ENCODE assay signal across 8 cellular contexts in genomic region chr14:106564058-106564643, GRCh38.
A peak's percentile ranks its signal among the peaks of the same experiment; 100 is the strongest.
DNase-seq lines count a peak whose midpoint lies in the region; ATAC-seq, FAIRE-seq and TF ChIP-seq lines count a peak whose summit lies in the region.

No MANE protein-coding gene starts in this region.

- FAIRE-seq in frontal cortex (lab: Jason Lieb, UNC), result no peak

- no peaks in the 10 kb centered on the region for H3K9me3 Mint-ChIP-seq in activated CD8-positive, alpha-beta T cell treated with anti-CD3 and anti-CD28 coated beads for 36 hours

- POLR2A ChIA-PET in activated CD8-positive, alpha-beta T cell treated with anti-CD3 and anti-CD28 coated beads for 36 hours (lab: Charles Lee), result no interaction called here

- peak; percentile 18 for DNase-seq in NCI-H2107 (lab: John Stamatoyannopoulos, UW)
- DNase-seq in activated CD8-positive, alpha-beta T cell treated with anti-CD3 and anti-CD28 coated beads for 36 hours, result peak; percentile 85
- DNase-seq in left lobe of liver (ENCODE audit: low spot score), result no peak
- DNase-seq in frontal cortex (ENCODE audit: low spot score in 2 of 2), result no peak
- DNase-seq in DMS79 treated with DMSO at 0.1 percent for 48 hours (lab: John Stamatoyannopoulos, UW), result no peak
- DNase-seq in sciatic nerve (ENCODE audit: low spot score), result no peak

- H3K4me1 Mint-ChIP-seq in activated CD8-positive, alpha-beta T cell treated with anti-CD3 and anti-CD28 coated beads for 36 hours (ENCODE audit: low read depth), result no peaks in the 10 kb centered on the region

- intact Hi-C loops in activated CD8-positive, alpha-beta T cell treated with anti-CD3 and anti-CD28 coated beads for 36 hours (cut with micrococcal nuclease), result no loop called here
- intact Hi-C loops in sciatic nerve (cut with DNase I), result no loop called here

- no peak overlapping the region for H3K4me3 Mint-ChIP-seq in activated CD8-positive, alpha-beta T cell treated with anti-CD3 and anti-CD28 coated beads for 36 hours

- H3K27me3 Mint-ChIP-seq in activated CD8-positive, alpha-beta T cell treated with anti-CD3 and anti-CD28 coated beads for 36 hours, result peaks cover 12% of the 10 kb centered on the region

- H3K27ac Mint-ChIP-seq in activated CD8-positive, alpha-beta T cell treated with anti-CD3 and anti-CD28 coated beads for 36 hours, result no peak overlapping the region

- no peak overlapping the region for H3K4me3 ChIP-seq in GM12875 (ENCODE audit: low read depth, low read length)

- CTCF ChIA-PET in activated CD8-positive, alpha-beta T cell treated with anti-CD3 and anti-CD28 coated beads for 36 hours (lab: Charles Lee), result interaction anchor here (0.5 to 3.5 kb wide), 47 partner anchors 8 to 275 kb away, joined by 3 to 26 read pairs (median 5); no protein-coding TSS in a partner anchor

- H3K36me3 Mint-ChIP-seq in activated CD8-positive, alpha-beta T cell treated with anti-CD3 and anti-CD28 coated beads for 36 hours (ENCODE audit: low read depth), result no peaks in the 10 kb centered on the region

- TF ChIP-seq CTCF in GM12875 (IDR thresholded peaks at IDR 0.05; ENCODE audit: borderline replicate concordance, insufficient read depth, low read depth, low read length), result peak; percentile 92
- peak; percentile 97 for TF ChIP-seq CTCF in activated CD8-positive, alpha-beta T cell treated with anti-CD3 and anti-CD28 coated beads for 36 hours (IDR thresholded peaks at IDR 0.05)

- ATAC-seq in activated CD8-positive, alpha-beta T cell treated with anti-CD3 and anti-CD28 coated beads for 36 hours, result peak; percentile 80
- ATAC-seq in left lobe of liver (peak; percentile 60), GM19324 (IDR thresholded peaks at IDR 0.05; ENCODE audit: low FRiP score, unreplicated experiment) (no peak), sciatic nerve (no peak)

Comparison
In these comparisons a context has a peak if more than half of its experiments do, and no peak if none do; other contexts are left out.
1. DNase-seq: peak in NCI-H2107 (single experiment) and activated CD8-positive, alpha-beta T cell treated with anti-CD3 and anti-CD28 coated beads for 36 hours (single experiment); none in left lobe of liver (single experiment), frontal cortex (0 of 2), DMS79 treated with DMSO at 0.1 percent for 48 hours (single experiment) and sciatic nerve (single experiment).
2. ATAC-seq: peak in activated CD8-positive, alpha-beta T cell treated with anti-CD3 and anti-CD28 coated beads for 36 hours (single experiment) and left lobe of liver (single experiment); none in GM19324 (single experiment) and sciatic nerve (single experiment).